30 cellular contexts compared by ENCODE assay signal in genomic region chr16:86709902-86710601, GRCh38.
"Had no signal": no experiment of that assay in that cellular context is flagged by ENCODE, and none has a peak within 500 bp of the region (broad histone marks: within the 10 kb centered on the region; RNA-seq: fewer than 3 reads in every experiment).

No MANE protein-coding gene starts in this region.

- H3K4me3 ChIP-seq: esophagus squamous epithelium, heart right ventricle, lower lobe of right lung, neural progenitor cell, right atrium auricular region, thoracic aorta, uterus had no signal

- H3K27me3 ChIP-seq: neural progenitor cell, right atrium auricular region had no signal

- H3K36me3 ChIP-seq: esophagus squamous epithelium, heart right ventricle, lower lobe of right lung, neural progenitor cell, right atrium auricular region, thoracic aorta, uterus had no signal

- ATAC-seq: activated CD4-positive, alpha-beta T cell treated with anti-CD3 and anti-CD28 coated beads for 36 hours; activated CD8-positive, alpha-beta memory T cell treated with anti-CD3 and anti-CD28 coated beads, Interleukin-2, amount 10 ng/mL, durations not matched to agents 7 days and 5 days; activated CD8-positive, alpha-beta T cell treated with anti-CD3 and anti-CD28 coated beads, Interleukin-2, amount 10 ng/mL, durations not matched to agents 7 days and 5 days; heart right ventricle; left lobe of liver; lower lobe of right lung; natural killer cell had no signal

- H3K27ac Mint-ChIP-seq: activated CD4-positive, alpha-beta T cell treated with anti-CD3 and anti-CD28 coated beads for 36 hours; activated CD8-positive, alpha-beta memory T cell treated with anti-CD3 and anti-CD28 coated beads, Interleukin-2, amount 10 ng/mL, durations not matched to agents 7 days and 5 days; activated CD8-positive, alpha-beta T cell treated with anti-CD3 and anti-CD28 coated beads, Interleukin-2, amount 10 ng/mL, durations not matched to agents 7 days and 5 days; activated naive CD8-positive, alpha-beta T cell; activated T-helper 2 cell treated with anti-CD3 and anti-CD28 coated beads, Interferon-gamma antibody, Interleukin-2, Interleukin-4, amounts not matched to agents 10 μg/mL and 5 μg/mL and 100 μg/mL, durations not matched to agents 14 hours and 24 hours and 36 hours; natural killer cell; neural progenitor cell; stimulated activated naive CD8-positive, alpha-beta T cell treated with anti-CD3 and anti-CD28 coated beads, Interleukin-15, Interleukin-2, amounts not matched to agents 100 ng/mL and 50 ng/mL, for 24 hours; T-helper 2 cell treated with Interferon-gamma antibody and Interleukin-4, amounts not matched to agents 5 μg/mL and 100 μg/mL, for 36 hours; type B pancreatic cell had no signal

- FAIRE-seq: bronchial epithelial cell, colon, endometrium had no signal

- H3K4me1 ChIP-seq: esophagus squamous epithelium, heart right ventricle, lower lobe of right lung, right atrium auricular region, uterus had no signal

- H3K9me3 ChIP-seq: esophagus squamous epithelium, lower lobe of right lung, right atrium auricular region, thoracic aorta, uterus had no signal

- H2AFZ ChIP-seq: neural progenitor cell had no signal

- H3K27ac ChIP-seq: epithelial cell of prostate, esophagus squamous epithelium, heart right ventricle, lower lobe of right lung, neural progenitor cell, right atrium auricular region, thoracic aorta, uterus had no signal

- DNase-seq: activated CD4-positive, alpha-beta T cell treated with anti-CD3 and anti-CD28 coated beads for 36 hours; activated CD4-positive, CD25-positive, alpha-beta regulatory T cell; activated CD8-positive, alpha-beta memory T cell treated with anti-CD3 and anti-CD28 coated beads, Interleukin-2, amount 10 ng/mL, durations not matched to agents 7 days and 5 days; activated CD8-positive, alpha-beta T cell treated with anti-CD3 and anti-CD28 coated beads, Interleukin-2, amount 10 ng/mL, durations not matched to agents 7 days and 5 days; activated T-cell treated with anti-CD3 and anti-CD28 coated beads, Interleukin-2, amount 50 U/mL, for 48 hours; anterior cingulate cortex; dermis blood vessel endothelial cell; effector CD4-positive, alpha-beta T cell; esophagus squamous epithelium; foreskin melanocyte; heart right ventricle; kidney glomerular epithelial cell; lower lobe of right lung; mesenchymal stem cell; natural killer cell; stimulated activated CD4-positive, alpha-beta T cell treated with anti-CD3 and anti-CD28 coated beads, Interleukin-2, amount 100 ng/mL, for 48 hours; uterus had no signal

- H3K4me3 Mint-ChIP-seq: activated CD4-positive, alpha-beta T cell treated with anti-CD3 and anti-CD28 coated beads for 36 hours; activated CD8-positive, alpha-beta memory T cell treated with anti-CD3 and anti-CD28 coated beads, Interleukin-2, amount 10 ng/mL, durations not matched to agents 7 days and 5 days; activated CD8-positive, alpha-beta T cell treated with anti-CD3 and anti-CD28 coated beads, Interleukin-2, amount 10 ng/mL, durations not matched to agents 7 days and 5 days; activated naive CD8-positive, alpha-beta T cell; natural killer cell; neural progenitor cell; stimulated activated naive CD8-positive, alpha-beta T cell treated with anti-CD3 and anti-CD28 coated beads, Interleukin-15, Interleukin-2, amounts not matched to agents 100 ng/mL and 50 ng/mL, for 24 hours; T-helper 2 cell treated with Interferon-gamma antibody and Interleukin-4, amounts not matched to agents 5 μg/mL and 100 μg/mL, for 36 hours; type B pancreatic cell had no signal

- H3K27me3 Mint-ChIP-seq: activated CD8-positive, alpha-beta memory T cell treated with anti-CD3 and anti-CD28 coated beads, Interleukin-2, amount 10 ng/mL, durations not matched to agents 7 days and 5 days had no signal

- H3K9me3 Mint-ChIP-seq: activated T-helper 2 cell treated with anti-CD3 and anti-CD28 coated beads, Interferon-gamma antibody, Interleukin-2, Interleukin-4, amounts not matched to agents 10 μg/mL and 5 μg/mL and 100 μg/mL, durations not matched to agents 14 hours and 24 hours and 36 hours; natural killer cell; T-helper 2 cell treated with Interferon-gamma antibody and Interleukin-4, amounts not matched to agents 5 μg/mL and 100 μg/mL, for 36 hours; type B pancreatic cell had no signal

- H3K4me1 Mint-ChIP-seq: activated CD4-positive, alpha-beta T cell treated with anti-CD3 and anti-CD28 coated beads for 36 hours; activated CD8-positive, alpha-beta memory T cell treated with anti-CD3 and anti-CD28 coated beads, Interleukin-2, amount 10 ng/mL, durations not matched to agents 7 days and 5 days; natural killer cell had no signal

- H3K9ac ChIP-seq: neural progenitor cell had no signal

- H3K36me3 Mint-ChIP-seq: activated CD8-positive, alpha-beta memory T cell treated with anti-CD3 and anti-CD28 coated beads, Interleukin-2, amount 10 ng/mL, durations not matched to agents 7 days and 5 days; activated naive CD8-positive, alpha-beta T cell; natural killer cell; neural progenitor cell had no signal
